Comparison of ENCODE assay signal across 11 cellular contexts in genomic region chr2:189178007-189178406, GRCh38. TPM values are rescaled to one million over a fixed set of nuclear protein-coding genes. Genes with fewer than 3 reads are reported as not detected.
DNase-seq lines count a peak whose midpoint lies in the region; ATAC-seq and TF ChIP-seq lines count a peak whose summit lies in the region.
"Had no signal": no experiment of that assay in that cellular context is flagged by ENCODE, and none has a peak within 500 bp of the region (broad histone marks: within the 10 kb centered on the region; RNA-seq: fewer than 3 reads in every experiment).

No MANE protein-coding gene starts in this region.

- ATAC-seq in PC-3 (no peak), GM21390 (IDR thresholded peaks at IDR 0.05; ENCODE audit: unreplicated experiment) (no peak), body of pancreas (no peak)

- no peak overlapping the region for H2AFZ ChIP-seq in PC-3 (ENCODE audit: low read length)

- H3K27ac ChIP-seq in PC-3 (ENCODE audit: low read length) (no peak overlapping the region), esophagus muscularis mucosa (replicated peaks in 1 of 4) (peak overlapping the region; percentile 75 to 82 (median 79)), body of pancreas (no peak overlapping the region)
- H3K27ac ChIP-seq: adrenal gland had no signal

- TF ChIP-seq POLR2A in esophagus muscularis mucosa (IDR thresholded peaks at IDR 0.05; ENCODE audit: low read depth) = no peak
- no peak for TF ChIP-seq POLR2A in body of pancreas (IDR thresholded peaks at IDR 0.05)

- H3K27ac Mint-ChIP-seq in osteocyte (ENCODE audit: unreplicated experiment) = peak overlapping the region; percentile 94

- POLR2A ChIA-PET in PC-3 (lab: Charles Lee; ENCODE audit: unreplicated experiment) = no interaction called here

- H3K9me3 ChIP-seq in PC-3 (ENCODE audit: low read length) (no peaks in the 10 kb centered on the region), esophagus muscularis mucosa (peaks cover 0 to 4% (median 0%) of the 10 kb centered on the region in 4 donors), body of pancreas (no peaks in the 10 kb centered on the region)
- H3K9me3 ChIP-seq: adrenal gland had no signal

- BruUV-seq in PC-3 (replicated peaks; lab: Mats Ljungman, UMichigan) = no TSS peak

- peaks cover 30% of the 10 kb centered on the region for H3K4me1 Mint-ChIP-seq in osteocyte (ENCODE audit: unreplicated experiment)

- H3K36me3 ChIP-seq in PC-3 (ENCODE audit: low read depth, low read length) = no peaks in the 10 kb centered on the region
- no peaks in the 10 kb centered on the region for H3K36me3 ChIP-seq in esophagus muscularis mucosa
- no peaks in the 10 kb centered on the region for H3K36me3 ChIP-seq in body of pancreas (replicated peaks in 1 of 2; ENCODE audit: insufficient read depth in 1 of 2, low read depth in 2 of 2)
- H3K36me3 ChIP-seq: adrenal gland had no signal

- H3K4me1 ChIP-seq in PC-3 (ENCODE audit: insufficient read depth, low read length) (peaks cover 6% of the 10 kb centered on the region; the same call in 1 of the 2 replicates), esophagus muscularis mucosa (peaks cover 0 to 28% (median 20%) of the 10 kb centered on the region in 4 donors), body of pancreas (peaks cover 11% of the 10 kb centered on the region)
- H3K4me1 ChIP-seq: adrenal gland had no signal

- 15% methylated on average over 2 of the region's 2 CpGs for WGBS in esophagus muscularis mucosa
- 30 to 36% methylated on average over 2 of the region's 2 CpGs for WGBS in body of pancreas, 2 donors

- H3K9me2 ChIP-seq in PC-3 (replicated peaks; ENCODE audit: low read length) = no peaks in the 10 kb centered on the region

- peak overlapping the region; percentile 84 for H3K4me3 ChIP-seq in AG09309 (ENCODE audit: control insufficient read depth, low read depth, low read length)
- H3K4me3 ChIP-seq in PC-3 (ENCODE audit: low read length) = no peak overlapping the region
- H3K4me3 ChIP-seq in esophagus muscularis mucosa = peak overlapping the region; percentile 54 to 70 (median 66)
- H3K4me3 ChIP-seq in body of pancreas = no peak overlapping the region

- H3K27me3 ChIP-seq in PC-3 (ENCODE audit: low read length) = no peaks in the 10 kb centered on the region
- H3K27me3 ChIP-seq in esophagus muscularis mucosa = no peaks in the 10 kb centered on the region
- no peaks in the 10 kb centered on the region for H3K27me3 ChIP-seq in body of pancreas
- H3K27me3 ChIP-seq: adrenal gland had no signal

- no peaks in the 10 kb centered on the region for H3K27me3 Mint-ChIP-seq in osteocyte (ENCODE audit: unreplicated experiment)

- intact Hi-C loops in PC-3 (cut with micrococcal nuclease) (loop anchor here (5.0 kb wide), 1 partner anchor 44 kb away; no protein-coding TSS in a partner anchor), esophagus muscularis mucosa (cut with DNase I) (loop anchor here (2.0 to 5.0 kb wide), 2 partner anchors 33 to 71 kb away; no protein-coding TSS in a partner anchor), body of pancreas (cut with DNase I) (no loop called here)

- DNase-seq in AG09309 (ENCODE audit: low read depth) (no peak), PC-3 (no peak), esophagus muscularis mucosa (ENCODE audit: extremely low spot score) (no peak), osteocyte (ENCODE audit: extremely low spot score, unreplicated experiment) (no peak), A172 (ENCODE audit: low spot score) (no peak), NCI-H82 treated with DMSO at 0.1 percent for 48 hours (lab: John Stamatoyannopoulos, UW; ENCODE audit: unreplicated experiment) (no peak), body of pancreas (no peak)
- DNase-seq: activated CD4-positive, alpha-beta T cell treated with anti-CD3 and anti-CD28 coated beads for 4 hours; DMS153 had no signal

- H3K4me2 ChIP-seq in PC-3 (ENCODE audit: low read length) = no peak overlapping the region

- no peak for TF ChIP-seq EP300 in esophagus muscularis mucosa (IDR thresholded peaks at IDR 0.05)

- no peaks in the 10 kb centered on the region for H3F3A ChIP-seq in PC-3 (ENCODE audit: low read length, unreplicated experiment)

- H3K9ac ChIP-seq in PC-3 (ENCODE audit: low read length) = no peak overlapping the region

- CTCF ChIA-PET in PC-3 (lab: Charles Lee) = interaction anchor here (0.6 kb wide), 1 partner anchor 230 kb away, joined by 4 read pairs; no protein-coding TSS in a partner anchor

- H3K79me2 ChIP-seq in PC-3 (ENCODE audit: low read length) = 0 out of 2 replicates have a peak, but pooled peaks cover 3% of the 10 kb centered on the region

- TF ChIP-seq CTCF in AG09309 (IDR thresholded peaks at IDR 0.05; ENCODE audit: control insufficient read depth, insufficient read depth, low read depth, low read length, missing control alignments) (peak; percentile 39), PC-3 (conservative IDR thresholded peaks at IDR 0.05; ENCODE audit: low read depth, low read length) (peak; percentile 47), esophagus muscularis mucosa (IDR thresholded peaks at IDR 0.05) (peak in 1 of 3 experiments; percentile 40), osteocyte (IDR thresholded peaks at IDR 0.05) (peak; percentile 57), body of pancreas (IDR thresholded peaks at IDR 0.05) (no peak)

- H3K36me3 Mint-ChIP-seq in osteocyte (ENCODE audit: unreplicated experiment) = peaks cover 24% of the 10 kb centered on the region

- H3K4me3 Mint-ChIP-seq in osteocyte (ENCODE audit: unreplicated experiment) = peak overlapping the region; percentile 88

- H3K9me3 Mint-ChIP-seq in osteocyte (ENCODE audit: unreplicated experiment) = no peaks in the 10 kb centered on the region

- H4K20me1 ChIP-seq in PC-3 (ENCODE audit: low read length) = no peaks in the 10 kb centered on the region

RNA-seq across cellular contexts. Expression of gene COL5A2, which starts 1.6 kb away (rescaled TPM):
- 56.2 and 60.1 TPM in 2 replicates for total RNA-seq in PC-3 (2014; rRNA removed)
- 10 to 100 TPM; 49.9 to 68.5 (median 59.0) TPM for total RNA-seq in esophagus muscularis mucosa
- total RNA-seq in osteocyte = 1,873 and 1,955 TPM in 2 replicates
- total RNA-seq in A172 (2014; rRNA removed; shearing (Covaris generic)) = 955 and 1,017 TPM in 2 replicates
- total RNA-seq in body of pancreas = 10 to 100 TPM; 10.1 to 24.1 TPM

Comparison
In these comparisons a context has a peak if more than half of its experiments do, and no peak if none do; other contexts are left out.
1. H3K4me3 ChIP-seq: peak in AG09309 (single experiment) and esophagus muscularis mucosa (4 of 4); none in PC-3 (single experiment) and body of pancreas (0 of 2).
2. CTCF ChIP-seq: peak in AG09309 (single experiment), PC-3 (single experiment) and osteocyte (single experiment); none in body of pancreas (0 of 7).
3. H3K27ac ChIP-seq: peak in esophagus muscularis mucosa (4 of 4); none in PC-3 (single experiment) and body of pancreas (0 of 4).
4. RNA of gene COL5A2, which starts 1.6 kb away (total RNA-seq): 1,873 to 1,955 TPM in osteocyte and 955 to 1,017 TPM in A172; 49.9 to 68.5 TPM in esophagus muscularis mucosa, 56.2 to 60.1 TPM in PC-3 and 10.1 to 24.1 TPM in body of pancreas; every median in the first group is over 10 times any median in the second.